Comparison of ENCODE assay signal across 1 cellular context in genomic region chr22:38716827-38717226, GRCh38.
TF ChIP-seq lines count a peak whose summit lies in the region.

No MANE protein-coding gene starts in this region.

TF ChIP-seq in H1, 55 proteins besides CTCF, POLR2A, EP300 and RAD21:
- no peak for TF ChIP-seq TEAD4 (IDR thresholded peaks at IDR 0.05; ENCODE audit: low read depth, low read length)
- no peak for TF ChIP-seq SIN3A (conservative IDR thresholded peaks at IDR 0.05 in 1 of 2, IDR thresholded peaks at IDR 0.05 in 1 of 2; ENCODE audit: low read depth in 1 of 2, low read length in 2 of 2)
- TF ChIP-seq RBBP5 (IDR thresholded peaks at IDR 0.05; ENCODE audit: borderline replicate concordance, low read depth, low read length) = no peak
- no peak for TF ChIP-seq JUND (IDR thresholded peaks at IDR 0.05; ENCODE audit: low read length)
- TF ChIP-seq EZH2 (IDR thresholded peaks at IDR 0.05; ENCODE audit: low read depth, low read length, severe bottlenecking) = no peak
- no peak for TF ChIP-seq CBX8 (IDR thresholded peaks at IDR 0.05; ENCODE audit: borderline replicate concordance, low read depth, low read length)
- no peak for TF ChIP-seq EGR1 (IDR thresholded peaks at IDR 0.05; ENCODE audit: borderline replicate concordance, low read depth, low read length)
- TF ChIP-seq HDAC2 (IDR thresholded peaks at IDR 0.05; ENCODE audit: borderline replicate concordance in 1 of 2, low read depth in 2 of 2, low read length in 2 of 2) = no peak
- TF ChIP-seq YY1 (IDR thresholded peaks at IDR 0.05; ENCODE audit: low read depth, low read length) = no peak
- no peak for TF ChIP-seq FOSL1 (IDR thresholded peaks at IDR 0.05; ENCODE audit: insufficient read depth, low read depth, low read length)
- no peak for TF ChIP-seq KDM1A (IDR thresholded peaks at IDR 0.05; ENCODE audit: borderline replicate concordance, low read length)
- no peak for TF ChIP-seq SIX5 (IDR thresholded peaks at IDR 0.05; ENCODE audit: low read depth, low read length)
